11 cellular contexts compared by ENCODE assay signal in genomic region chr20:9323622-9324021, GRCh38.
DNase-seq lines count a peak whose midpoint lies in the region; ATAC-seq and TF ChIP-seq lines count a peak whose summit lies in the region.
"Had no signal": no experiment of that assay in that cellular context is flagged by ENCODE, and none has a peak within 500 bp of the region (broad histone marks: within the 10 kb centered on the region; RNA-seq: fewer than 3 reads in every experiment).

No MANE protein-coding gene starts in this region.

- H3K4me3 ChIP-seq in MG63 (no peak overlapping the region), endodermal cell (ENCODE audit: low read length) (no peak overlapping the region)
- H3K4me3 ChIP-seq: BLaER1 treated with 17β-estradiol and CSF1 and Interleukin-3, amounts not matched to agents 10 nM and 100 nM had no signal

- DNase-seq in activated CD4-positive, alpha-beta T cell treated with anti-CD3 and anti-CD28 coated beads for 36 hours: peak; percentile 9
- DNase-seq in activated CD4-positive, alpha-beta T cell treated with anti-CD3 and anti-CD28 coated beads for 1 hour: no peak
- DNase-seq in MG63: peak; percentile 30
- peak; percentile 81 for DNase-seq in endodermal cell
- DNase-seq in progenitor cell of endocrine pancreas (ENCODE audit: low spot score, unreplicated experiment): peak; percentile 10
- no peak for DNase-seq in activated CD8-positive, alpha-beta memory T cell treated with anti-CD3 and anti-CD28 coated beads, Interleukin-2, amount 10 ng/mL, durations not matched to agents 7 days and 5 days
- DNase-seq: activated CD4-positive, alpha-beta T cell treated with anti-CD3 and anti-CD28 coated beads, Interleukin-2, amount 50 U/mL, for 4 hours had no signal

- H3K9me3 ChIP-seq in MG63: no peaks in the 10 kb centered on the region
- no peaks in the 10 kb centered on the region for H3K9me3 ChIP-seq in endodermal cell (ENCODE audit: control insufficient read depth, low read length)
- H3K9me3 ChIP-seq: BLaER1 treated with 17β-estradiol and CSF1 and Interleukin-3, amounts not matched to agents 10 nM and 100 nM had no signal

- H3K27me3 Mint-ChIP-seq in activated CD4-positive, alpha-beta T cell treated with anti-CD3 and anti-CD28 coated beads for 36 hours: no peaks in the 10 kb centered on the region
- H3K27me3 Mint-ChIP-seq in endodermal cell (ENCODE audit: insufficient read depth) (peaks cover 1% of the 10 kb centered on the region), progenitor cell of endocrine pancreas (no peaks in the 10 kb centered on the region)
- no peaks in the 10 kb centered on the region for H3K27me3 Mint-ChIP-seq in activated CD8-positive, alpha-beta memory T cell treated with anti-CD3 and anti-CD28 coated beads, Interleukin-2, amount 10 ng/mL, durations not matched to agents 7 days and 5 days

- H3K27me3 ChIP-seq in MG63 (no peaks in the 10 kb centered on the region), endodermal cell (ENCODE audit: control insufficient read depth, insufficient read depth, low read length, poor library complexity, severe bottlenecking) (no peaks in the 10 kb centered on the region)
- H3K27me3 ChIP-seq: BLaER1 treated with 17β-estradiol and CSF1 and Interleukin-3, amounts not matched to agents 10 nM and 100 nM had no signal

- POLR2A ChIA-PET in activated CD4-positive, alpha-beta T cell treated with anti-CD3 and anti-CD28 coated beads for 36 hours (lab: Charles Lee): no interaction called here

- ATAC-seq in activated CD4-positive, alpha-beta T cell treated with anti-CD3 and anti-CD28 coated beads for 36 hours: no peak
- ATAC-seq in GM18870 (IDR thresholded peaks at IDR 0.05; ENCODE audit: unreplicated experiment) (no peak), GM19397 (IDR thresholded peaks at IDR 0.05; ENCODE audit: unreplicated experiment) (no peak)
- ATAC-seq in activated CD8-positive, alpha-beta memory T cell treated with anti-CD3 and anti-CD28 coated beads, Interleukin-2, amount 10 ng/mL, durations not matched to agents 7 days and 5 days: no peak

- no peaks in the 10 kb centered on the region for H3K4me1 Mint-ChIP-seq in activated CD4-positive, alpha-beta T cell treated with anti-CD3 and anti-CD28 coated beads for 36 hours
- H3K4me1 Mint-ChIP-seq in endodermal cell: peaks cover 12% of the 10 kb centered on the region
- H3K4me1 Mint-ChIP-seq in progenitor cell of endocrine pancreas (ENCODE audit: low read depth): peaks cover 2% of the 10 kb centered on the region
- no peaks in the 10 kb centered on the region for H3K4me1 Mint-ChIP-seq in activated CD8-positive, alpha-beta memory T cell treated with anti-CD3 and anti-CD28 coated beads, Interleukin-2, amount 10 ng/mL, durations not matched to agents 7 days and 5 days

- no peaks in the 10 kb centered on the region for H3K9me3 Mint-ChIP-seq in activated CD4-positive, alpha-beta T cell treated with anti-CD3 and anti-CD28 coated beads for 36 hours (ENCODE audit: low read depth)
- no peaks in the 10 kb centered on the region for H3K9me3 Mint-ChIP-seq in endodermal cell
- H3K9me3 Mint-ChIP-seq in progenitor cell of endocrine pancreas (ENCODE audit: low read depth): no peaks in the 10 kb centered on the region
- H3K9me3 Mint-ChIP-seq in activated CD8-positive, alpha-beta memory T cell treated with anti-CD3 and anti-CD28 coated beads, Interleukin-2, amount 10 ng/mL, durations not matched to agents 7 days and 5 days (ENCODE audit: low read depth): peaks cover 7% of the 10 kb centered on the region

- H3K27ac Mint-ChIP-seq in activated CD4-positive, alpha-beta T cell treated with anti-CD3 and anti-CD28 coated beads for 36 hours: no peak overlapping the region
- H3K27ac Mint-ChIP-seq in endodermal cell (no peak overlapping the region), progenitor cell of endocrine pancreas (no peak overlapping the region)
- H3K27ac Mint-ChIP-seq in activated CD8-positive, alpha-beta memory T cell treated with anti-CD3 and anti-CD28 coated beads, Interleukin-2, amount 10 ng/mL, durations not matched to agents 7 days and 5 days: no peak overlapping the region

- H3K36me3 ChIP-seq in MG63: no peaks in the 10 kb centered on the region
- H3K36me3 ChIP-seq in endodermal cell (ENCODE audit: control insufficient read depth, insufficient read depth, low read length): no peaks in the 10 kb centered on the region
- H3K36me3 ChIP-seq: BLaER1 treated with 17β-estradiol and CSF1 and Interleukin-3, amounts not matched to agents 10 nM and 100 nM had no signal

- H3K4me3 Mint-ChIP-seq in activated CD4-positive, alpha-beta T cell treated with anti-CD3 and anti-CD28 coated beads for 36 hours: no peak overlapping the region
- H3K4me3 Mint-ChIP-seq in endodermal cell: no peak overlapping the region
- H3K4me3 Mint-ChIP-seq in progenitor cell of endocrine pancreas (ENCODE audit: low read depth): no peak overlapping the region
- no peak overlapping the region for H3K4me3 Mint-ChIP-seq in activated CD8-positive, alpha-beta memory T cell treated with anti-CD3 and anti-CD28 coated beads, Interleukin-2, amount 10 ng/mL, durations not matched to agents 7 days and 5 days

- no peak overlapping the region for H3K9ac ChIP-seq in endodermal cell (ENCODE audit: extremely low read depth, low read length, poor library complexity, severe bottlenecking)
- H3K9ac ChIP-seq: BLaER1 treated with 17β-estradiol and CSF1 and Interleukin-3, amounts not matched to agents 10 nM and 100 nM; KMS-11 had no signal

- H3K36me3 Mint-ChIP-seq in activated CD4-positive, alpha-beta T cell treated with anti-CD3 and anti-CD28 coated beads for 36 hours (ENCODE audit: low read depth): no peaks in the 10 kb centered on the region
- H3K36me3 Mint-ChIP-seq in endodermal cell (ENCODE audit: low read depth) (no peaks in the 10 kb centered on the region), progenitor cell of endocrine pancreas (ENCODE audit: insufficient read depth) (no peaks in the 10 kb centered on the region)
- H3K36me3 Mint-ChIP-seq in activated CD8-positive, alpha-beta memory T cell treated with anti-CD3 and anti-CD28 coated beads, Interleukin-2, amount 10 ng/mL, durations not matched to agents 7 days and 5 days: no peaks in the 10 kb centered on the region

- H3K27ac ChIP-seq in endodermal cell (ENCODE audit: low read depth, low read length): no peak overlapping the region
- H3K27ac ChIP-seq: BLaER1 treated with 17β-estradiol and CSF1 and Interleukin-3, amounts not matched to agents 10 nM and 100 nM; KMS-11 had no signal

- CTCF ChIA-PET in activated CD4-positive, alpha-beta T cell treated with anti-CD3 and anti-CD28 coated beads for 36 hours (lab: Charles Lee): no interaction called here
- CTCF ChIA-PET in activated CD8-positive, alpha-beta memory T cell treated with anti-CD3 and anti-CD28 coated beads, Interleukin-2, amount 10 ng/mL, durations not matched to agents 7 days and 5 days (lab: Charles Lee): no interaction called here

- peak; percentile 77 for TF ChIP-seq CTCF in endodermal cell (conservative IDR thresholded peaks at IDR 0.05)
- TF ChIP-seq CTCF in progenitor cell of endocrine pancreas (IDR thresholded peaks at IDR 0.05; ENCODE audit: unreplicated experiment): peak; percentile 56

- no peaks in the 10 kb centered on the region for H3K4me1 ChIP-seq in endodermal cell (ENCODE audit: control insufficient read depth, insufficient read depth, low read length)

- WGBS in endodermal cell (ENCODE audit: insufficient coverage in 1 of 2, insufficient read length in 1 of 2), 2 experiments: 70 to 85% methylated on average over 2 to 4 of the region's 4 CpGs

- intact Hi-C loops in activated CD4-positive, alpha-beta T cell treated with anti-CD3 and anti-CD28 coated beads for 36 hours (cut with DNase I, micrococcal nuclease): no loop called here

Comparison
In these comparisons a context has a peak if more than half of its experiments do, and no peak if none do; other contexts are left out.
1. DNase-seq: peak in activated CD4-positive, alpha-beta T cell treated with anti-CD3 and anti-CD28 coated beads for 36 hours (single experiment), MG63 (single experiment), endodermal cell (single experiment) and progenitor cell of endocrine pancreas (single experiment); none in activated CD4-positive, alpha-beta T cell treated with anti-CD3 and anti-CD28 coated beads for 1 hour (single experiment) and activated CD8-positive, alpha-beta memory T cell treated with anti-CD3 and anti-CD28 coated beads, Interleukin-2, amount 10 ng/mL, durations not matched to agents 7 days and 5 days (single experiment).